In genomic region chr3:141067559-141067958, GRCh38 we compare ENCODE assay signal across 20 cellular contexts.
"Had no signal": no experiment of that assay in that cellular context is flagged by ENCODE, and none has a peak within 500 bp of the region (broad histone marks: within the 10 kb centered on the region; RNA-seq: fewer than 3 reads in every experiment).

No MANE protein-coding gene starts in this region.

- ATAC-seq: activated CD4-positive, CD25-positive, alpha-beta regulatory T cell treated with anti-CD3 and anti-CD28 coated beads, Interleukin-2, amount 50 U/mL, for 24 hours; activated naive CD8-positive, alpha-beta T cell treated with anti-CD3 and anti-CD28 coated beads, Interleukin-2, amount 50 U/mL, for 24 hours; activated T-cell treated with anti-CD3 and anti-CD28 coated beads, Interleukin-2, amount 50 U/mL, for 72 hours; left colon; lower lobe of right lung; naive thymus-derived CD8-positive, alpha-beta T cell; psoas muscle; stimulated activated naive B cell treated with anti-CD40 and anti-IgM and Interleukin-4, amounts not matched to agents 10 μg/mL and 1 μg/mL and 100 μg/mL, for 72 hours had no signal

- DNase-seq: activated CD4-positive, alpha-beta memory T cell treated with anti-CD3 and anti-CD28 coated beads, Interleukin-2, amount 10 ng/mL, durations not matched to agents 7 days and 5 days; activated CD4-positive, alpha-beta T cell treated with anti-CD3 and anti-CD28 coated beads, Interleukin-2, amount 10 ng/mL, durations not matched to agents 24 days and 14 days; activated gamma-delta T cell; activated naive CD4-positive, alpha-beta T cell treated with anti-CD3 and anti-CD28 coated beads, Interleukin-2, amount 50 U/mL, for 16 hours; activated naive CD8-positive, alpha-beta T cell treated with anti-CD3 and anti-CD28 coated beads, Interleukin-2, amount 50 U/mL, for 24 hours; activated T-cell treated with anti-CD3 and anti-CD28 coated beads, Interleukin-2, amount 50 U/mL, for 72 hours; cortex of kidney; heart right ventricle; left colon; lower lobe of right lung; mesendoderm; naive thymus-derived CD8-positive, alpha-beta T cell; ovary; psoas muscle; stimulated activated CD4-positive, alpha-beta T cell treated with anti-CD3 and anti-CD28 coated beads, Interleukin-1b, Interleukin-23, amount 100 ng/mL, for 48 hours; stimulated activated CD8-positive, alpha-beta memory T cell treated with anti-CD3 and anti-CD28 coated beads, Interleukin-4, amount 100 ng/mL, for 48 hours; stimulated activated naive B cell treated with anti-CD40 and anti-IgM and Interleukin-4, amounts not matched to agents 10 μg/mL and 1 μg/mL and 100 μg/mL, for 72 hours; testis; trophoblast cell had no signal
